Comparison of ENCODE assay signal across 8 cellular contexts in genomic region chr9:98191615-98192502, GRCh38. TPM values are rescaled to one million over a fixed set of nuclear protein-coding genes. Genes with fewer than 3 reads are reported as not detected.
DNase-seq lines count a peak whose midpoint lies in the region; ATAC-seq and TF ChIP-seq lines count a peak whose summit lies in the region.

No MANE protein-coding gene starts in this region.

- peak overlapping the region; percentile 79 for H3K4me3 ChIP-seq in coronary artery

- peak overlapping the region; percentile 84 for H3K4me3 Mint-ChIP-seq in memory B cell
- peak overlapping the region; percentile 87 to 89 for H3K4me3 Mint-ChIP-seq in stimulated activated naive CD8-positive, alpha-beta T cell treated with anti-CD3 and anti-CD28 coated beads, Interleukin-15, amount 100 ng/mL, for 72 hours

- ATAC-seq in HG02973 (IDR thresholded peaks at IDR 0.05; ENCODE audit: unreplicated experiment) (peak; percentile 10), memory B cell (ENCODE audit: low read depth) (peak; percentile 19), HG02884 (IDR thresholded peaks at IDR 0.05; ENCODE audit: unreplicated experiment) (no peak)
- peak; percentile 54 for ATAC-seq in stimulated activated naive CD8-positive, alpha-beta T cell treated with anti-CD3 and anti-CD28 coated beads, Interleukin-15, amount 100 ng/mL, for 72 hours

- no peaks in the 10 kb centered on the region for H3K36me3 Mint-ChIP-seq in memory B cell

- no peak for TF ChIP-seq CTCF in coronary artery (IDR thresholded peaks at IDR 0.05)

- H3K27me3 Mint-ChIP-seq in memory B cell: no peaks in the 10 kb centered on the region
- H3K27me3 Mint-ChIP-seq in stimulated activated naive CD8-positive, alpha-beta T cell treated with anti-CD3 and anti-CD28 coated beads, Interleukin-15, amount 100 ng/mL, for 72 hours: no peaks in the 10 kb centered on the region

- H3K27ac ChIP-seq in coronary artery: no peak overlapping the region

- H3K9me3 Mint-ChIP-seq in memory B cell: no peaks in the 10 kb centered on the region
- H3K9me3 Mint-ChIP-seq in stimulated activated naive CD8-positive, alpha-beta T cell treated with anti-CD3 and anti-CD28 coated beads, Interleukin-15, amount 100 ng/mL, for 72 hours: no peaks in the 10 kb centered on the region

- peak overlapping the region; percentile 47 for H3K27ac Mint-ChIP-seq in memory B cell
- H3K27ac Mint-ChIP-seq in stimulated activated naive CD8-positive, alpha-beta T cell treated with anti-CD3 and anti-CD28 coated beads, Interleukin-15, amount 100 ng/mL, for 72 hours: peak overlapping the region in 1 of 2 donors; percentile 78

- peaks cover 8% of the 10 kb centered on the region for H3K4me1 Mint-ChIP-seq in memory B cell
- peaks cover 53% of the 10 kb centered on the region for H3K4me1 Mint-ChIP-seq in stimulated activated naive CD8-positive, alpha-beta T cell treated with anti-CD3 and anti-CD28 coated beads, Interleukin-15, amount 100 ng/mL, for 72 hours

- DNase-seq in Daoy (ENCODE audit: low read depth): peak; percentile 47
- DNase-seq in T-helper 22 cell (ENCODE audit: low read depth): peak; percentile 34
- DNase-seq in coronary artery (ENCODE audit: low spot score): no peak
- peak; percentile 8 to 31 for DNase-seq in memory B cell (ENCODE audit: low spot score in 2 of 2)
- DNase-seq in stimulated activated naive CD8-positive, alpha-beta T cell treated with anti-CD3 and anti-CD28 coated beads, Interleukin-15, amount 100 ng/mL, for 72 hours: peak; percentile 30 to 52
- DNase-seq in NK-92 (lab: John Stamatoyannopoulos, UW; ENCODE audit: unreplicated experiment): no peak

RNA-seq across cellular contexts. Expression of gene CORO2A, which starts 0.6 kb away (rescaled TPM):
- total RNA-seq in Daoy (2014; rRNA removed; shearing (Covaris generic)): 1.8 and 2.1 TPM in 2 replicates

Comparison
In these comparisons a context has a peak if more than half of its experiments do, and no peak if none do; other contexts are left out.
1. DNase-seq: peak in Daoy (single experiment), T-helper 22 cell (single experiment), memory B cell (2 of 2) and stimulated activated naive CD8-positive, alpha-beta T cell treated with anti-CD3 and anti-CD28 coated beads, Interleukin-15, amount 100 ng/mL, for 72 hours (2 of 2); none in coronary artery (single experiment) and NK-92 (single experiment).